In the genomic region with DNA sequence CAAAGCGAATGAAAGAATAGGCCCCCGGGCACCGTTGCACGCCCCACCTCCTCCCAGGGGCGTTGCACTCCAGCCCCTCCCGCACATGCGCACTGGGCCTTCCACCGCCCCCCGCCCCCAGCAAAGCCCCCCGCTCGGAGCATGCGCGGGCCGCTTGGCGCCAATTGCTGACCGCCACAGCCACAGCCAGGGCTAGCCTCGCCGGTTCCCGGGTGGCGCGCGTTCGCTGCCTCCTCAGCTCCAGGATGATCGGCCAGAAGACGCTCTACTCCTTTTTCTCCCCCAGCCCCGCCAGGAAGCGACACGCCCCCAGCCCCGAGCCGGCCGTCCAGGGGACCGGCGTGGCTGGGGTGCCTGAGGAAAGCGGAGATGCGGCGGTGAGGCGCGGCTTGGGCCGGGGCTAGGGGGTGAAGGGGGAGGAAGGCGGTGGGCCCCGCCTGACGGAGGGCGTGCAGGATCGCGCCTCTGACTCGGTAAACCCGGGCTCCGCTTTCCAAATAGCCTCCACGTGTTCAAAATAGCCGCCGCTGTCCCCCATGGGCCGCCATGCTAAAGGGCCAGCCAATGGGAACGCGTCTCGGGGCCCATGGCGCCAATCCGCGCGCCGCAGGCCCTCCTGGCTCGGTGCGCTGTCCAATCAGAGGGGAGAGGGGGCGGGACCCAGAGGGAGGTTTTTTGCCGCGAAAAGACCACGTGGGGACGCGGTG, we compare ENCODE assay signal across 8 cellular contexts. TPM values are rescaled to one million over a fixed set of nuclear protein-coding genes. Genes with fewer than 3 reads are reported as not detected.
DNase-seq lines count a peak whose midpoint lies in the region; ATAC-seq and TF ChIP-seq lines count a peak whose summit lies in the region.

Gene UNG (plus strand): TSS at position 163 of the 707 bp plus-strand sequence. CDS start 83 bp downstream, at position 246.

- DNase-seq in AG04449 (ENCODE audit: low read depth, low spot score) (peak; percentile 41), NCI-H2227 treated with DMSO at 0.1 percent for 48 hours (lab: John Stamatoyannopoulos, UW) (peak; percentile 93), WERI-Rb-1 (peak; percentile 96), breast epithelium (ENCODE audit: low spot score in 2 of 2) (peak; percentile 97 to 98), iPS-NIHi11 (ENCODE audit: low spot score) (peak; percentile 97)

- intact Hi-C loops in breast epithelium (cut with DNase I; ENCODE audit: low total_unique reads) = no loop called here

- H3K4me1 ChIP-seq in breast epithelium = peaks cover 5 to 11% of the 10 kb centered on the region in 2 donors

- H3K27ac ChIP-seq in WERI-Rb-1 (peak within 1 kb of the TSS; percentile 99), breast epithelium (peak within 1 kb of the TSS; percentile 87 to 92), skin epidermis (peak within 1 kb of the TSS; percentile 33 to 93 (median 84))

- TF ChIP-seq CTCF in AG04449 (IDR thresholded peaks at IDR 0.05; ENCODE audit: insufficient read depth, low read length, missing control alignments) (no peak), WERI-Rb-1 (IDR thresholded peaks at IDR 0.05; ENCODE audit: low read depth, low read length) (no peak), breast epithelium (IDR thresholded peaks at IDR 0.05) (no peak)

- H3K9me3 ChIP-seq in WERI-Rb-1 (ENCODE audit: severe bottlenecking) = no peaks in the 10 kb centered on the region
- no peaks in the 10 kb centered on the region for H3K9me3 ChIP-seq in breast epithelium

- no peak for TF ChIP-seq POLR2A in breast epithelium (IDR thresholded peaks at IDR 0.05)

- ATAC-seq in GM18909 (IDR thresholded peaks at IDR 0.05; ENCODE audit: poor library complexity, unreplicated experiment) (peak; percentile 86), HG03159 (IDR thresholded peaks at IDR 0.05; ENCODE audit: unreplicated experiment) (peak; percentile 91)

- H3K4me3 ChIP-seq in AG04449 (ENCODE audit: low read depth, low read length) (peak within 1 kb of the TSS; percentile 79), WERI-Rb-1 (ENCODE audit: low read depth, low read length) (peak within 1 kb of the TSS; percentile 84), breast epithelium (peak within 1 kb of the TSS; percentile 80 to 86 (median 82)), skin epidermis (peak within 1 kb of the TSS; percentile 59 to 85 (median 77))

- H3K36me3 ChIP-seq in WERI-Rb-1 = peaks cover 49% of the 10 kb centered on the region
- no peaks in the 10 kb centered on the region for H3K36me3 ChIP-seq in breast epithelium

- POLR2A ChIA-PET in AG04449 (lab: Yijun Ruan, JAX) = interaction anchor here (0.8 to 1.2 kb wide), 2 partner anchors 14 to 288 kb away, joined by 3 read pairs; no protein-coding TSS in a partner anchor

- CTCF ChIA-PET in AG04449 (lab: Yijun Ruan, JAX) = interaction anchor here (1.5 to 6.4 kb wide), 5 partner anchors 13 to 292 kb away, joined by 4 to 61 read pairs (median 6); no protein-coding TSS in a partner anchor

- H3K27me3 ChIP-seq in WERI-Rb-1 (ENCODE audit: insufficient read depth, low read depth, severe bottlenecking) (no peaks in the 10 kb centered on the region), breast epithelium (no peaks in the 10 kb centered on the region)

RNA-seq across cellular contexts. Expression of gene UNG, which starts in this region (rescaled TPM):
- total RNA-seq in breast epithelium = 10 to 100 TPM; 23.2 to 28.7 (median 23.9) TPM

Comparison
In these comparisons a context has a peak if more than half of its experiments do, and no peak if none do; other contexts are left out.
1. Peak in every context shown above with its lines: DNase-seq, ATAC-seq, H3K4me3 ChIP-seq and H3K27ac ChIP-seq.
2. DNase-seq: peak in every context shown above with its lines; median percentile 98 in breast epithelium; 97 in iPS-NIHi11; 96 in WERI-Rb-1; 93 in NCI-H2227 treated with DMSO at 0.1 percent for 48 hours; 41 in AG04449.